In genomic region chr13:22114630-22115311, GRCh38 we compare ENCODE assay signal across 8 cellular contexts.
A peak's percentile ranks its signal among the peaks of the same experiment; 100 is the strongest.
DNase-seq lines count a peak whose midpoint lies in the region; ATAC-seq and TF ChIP-seq lines count a peak whose summit lies in the region.

No MANE protein-coding gene starts in this region.

- peak; percentile 89 for ATAC-seq in GM21786 (IDR thresholded peaks at IDR 0.05; ENCODE audit: unreplicated experiment)

- peak overlapping the region; percentile 62; the same call in 1 of the 2 replicates for H2AFZ ChIP-seq in KMS-11 (ENCODE audit: low read depth)

- H3K4me1 Mint-ChIP-seq in activated CD4-positive, alpha-beta T cell treated with anti-CD3 and anti-CD28 coated beads, Interleukin-2, amount 10 ng/mL, durations not matched to agents 24 days and 14 days = peaks cover 55% of the 10 kb centered on the region
- no peaks in the 10 kb centered on the region for H3K4me1 Mint-ChIP-seq in Calu3 (ENCODE audit: low read depth, unreplicated experiment)

- TF ChIP-seq CTCF in KMS-11 (conservative IDR thresholded peaks at IDR 0.05; ENCODE audit: low read depth, low read length) = no peak
- TF ChIP-seq CTCF in Calu3 (IDR thresholded peaks at IDR 0.05; ENCODE audit: unreplicated experiment) = no peak

- DNase-seq in activated CD4-positive, alpha-beta T cell treated with anti-CD3 and anti-CD28 coated beads, Interleukin-2, amount 10 ng/mL, durations not matched to agents 24 days and 14 days = peak; percentile 88
- DNase-seq in activated CD4-positive, alpha-beta T cell treated with anti-CD3 and anti-CD28 coated beads, Interleukin-2, amount 50 U/mL, for 1 hour = no peak
- peak; percentile 18 for DNase-seq in astrocyte of the hippocampus (ENCODE audit: low read depth, low spot score)
- DNase-seq in dedifferentiated amniotic fluid mesenchymal stem cell (ENCODE audit: extremely low spot score) = no peak
- no peak for DNase-seq in Calu3
- DNase-seq in activated effector memory CD4-positive, alpha-beta T cell treated with Interleukin-2 at 50 U/mL for 16 hours = no peak

- H3K36me3 ChIP-seq in KMS-11 (ENCODE audit: insufficient read depth) = no peaks in the 10 kb centered on the region

- peaks cover 18% of the 10 kb centered on the region for H3K36me3 Mint-ChIP-seq in activated CD4-positive, alpha-beta T cell treated with anti-CD3 and anti-CD28 coated beads, Interleukin-2, amount 10 ng/mL, durations not matched to agents 24 days and 14 days (ENCODE audit: low read depth)
- no peaks in the 10 kb centered on the region for H3K36me3 Mint-ChIP-seq in Calu3 (ENCODE audit: insufficient read depth, unreplicated experiment)

- no peak overlapping the region for H3K4me3 ChIP-seq in KMS-11 (IDR thresholded peaks at IDR 0.05; ENCODE audit: insufficient read depth, low read depth, low read length)

- no peaks in the 10 kb centered on the region for H3K27me3 ChIP-seq in KMS-11 (ENCODE audit: insufficient read depth, low read depth)

- peak overlapping the region; percentile 64 for H3K4me2 ChIP-seq in KMS-11

- CTCF ChIA-PET in Calu3 (lab: Charles Lee) = no interaction called here

- intact Hi-C loops in activated CD4-positive, alpha-beta T cell treated with anti-CD3 and anti-CD28 coated beads, Interleukin-2, amount 10 ng/mL, durations not matched to agents 24 days and 14 days (cut with micrococcal nuclease) = loop anchor here (1.0 kb wide), 3 partner anchors 12 to 52 kb away; no protein-coding TSS in a partner anchor
- intact Hi-C loops in Calu3 (cut with micrococcal nuclease; ENCODE audit: unreplicated experiment) = no loop called here

- H3K4me3 Mint-ChIP-seq in activated CD4-positive, alpha-beta T cell treated with anti-CD3 and anti-CD28 coated beads, Interleukin-2, amount 10 ng/mL, durations not matched to agents 24 days and 14 days = peak overlapping the region; percentile 53
- no peak overlapping the region for H3K4me3 Mint-ChIP-seq in Calu3 (ENCODE audit: low read depth, unreplicated experiment)

- H4K20me1 ChIP-seq in KMS-11 (ENCODE audit: insufficient read depth) = no peaks in the 10 kb centered on the region

- H3K27ac Mint-ChIP-seq in activated CD4-positive, alpha-beta T cell treated with anti-CD3 and anti-CD28 coated beads, Interleukin-2, amount 10 ng/mL, durations not matched to agents 24 days and 14 days = peak overlapping the region; percentile 94
- H3K27ac Mint-ChIP-seq in Calu3 (ENCODE audit: unreplicated experiment) = no peak overlapping the region

- peaks cover 32% of the 10 kb centered on the region for H3K4me1 ChIP-seq in KMS-11 (ENCODE audit: low read depth, poor library complexity, severe bottlenecking)

- peaks cover 28% of the 10 kb centered on the region for H3K9me3 Mint-ChIP-seq in activated CD4-positive, alpha-beta T cell treated with anti-CD3 and anti-CD28 coated beads, Interleukin-2, amount 10 ng/mL, durations not matched to agents 24 days and 14 days
- H3K9me3 Mint-ChIP-seq in Calu3 (ENCODE audit: low read depth, unreplicated experiment) = no peaks in the 10 kb centered on the region

- peak overlapping the region; percentile 88 for H3K27ac ChIP-seq in KMS-11

- no peaks in the 10 kb centered on the region for H3K79me2 ChIP-seq in KMS-11 (ENCODE audit: insufficient read depth, low read depth)

- H3K9ac ChIP-seq in KMS-11 = peak overlapping the region; percentile 44; the same call in 1 of the 2 replicates

- no peaks in the 10 kb centered on the region for H3K27me3 Mint-ChIP-seq in activated CD4-positive, alpha-beta T cell treated with anti-CD3 and anti-CD28 coated beads, Interleukin-2, amount 10 ng/mL, durations not matched to agents 24 days and 14 days
- H3K27me3 Mint-ChIP-seq in Calu3 (ENCODE audit: unreplicated experiment) = peaks cover 21% of the 10 kb centered on the region

- no TSS peak for BruUV-seq in Calu3 (replicated peaks; lab: Mats Ljungman, UMichigan)

Comparison
In these comparisons a context has a peak if more than half of its experiments do, and no peak if none do; other contexts are left out.
1. DNase-seq: peak in activated CD4-positive, alpha-beta T cell treated with anti-CD3 and anti-CD28 coated beads, Interleukin-2, amount 10 ng/mL, durations not matched to agents 24 days and 14 days (single experiment) and astrocyte of the hippocampus (single experiment); none in activated CD4-positive, alpha-beta T cell treated with anti-CD3 and anti-CD28 coated beads, Interleukin-2, amount 50 U/mL, for 1 hour (single experiment), dedifferentiated amniotic fluid mesenchymal stem cell (single experiment), Calu3 (single experiment) and activated effector memory CD4-positive, alpha-beta T cell treated with Interleukin-2 at 50 U/mL for 16 hours (single experiment).